1 cellular context compared by ENCODE assay signal in the genomic region with DNA sequence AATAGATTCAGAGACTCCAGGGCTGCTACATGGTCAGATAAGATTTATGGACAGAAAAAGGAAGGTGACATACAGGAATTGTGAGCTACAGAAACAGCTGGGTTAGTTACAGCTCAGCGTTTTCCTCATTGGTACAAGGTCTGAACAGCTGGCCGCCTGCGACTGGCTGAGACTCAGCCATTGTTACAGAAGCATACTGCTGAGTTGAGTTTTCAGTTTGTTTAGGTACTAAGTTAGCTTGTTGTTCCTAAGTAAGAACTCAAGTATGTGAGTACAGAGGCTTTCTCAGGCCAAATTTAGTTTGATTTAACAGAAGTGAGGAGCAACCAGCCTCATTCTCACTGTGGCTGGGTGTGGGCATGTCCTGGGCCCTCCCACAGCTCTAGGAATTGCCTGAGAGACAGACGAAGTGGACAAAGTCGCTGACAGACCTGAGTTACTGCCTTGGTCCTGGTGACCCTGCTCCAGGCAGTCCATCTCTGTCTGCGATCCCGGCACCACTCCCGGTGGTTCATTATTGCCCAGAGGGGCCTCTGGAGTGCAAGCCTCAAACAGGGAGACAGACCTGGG.
TF ChIP-seq lines count a peak whose summit lies in the region.

No MANE protein-coding gene starts in this region.

TF ChIP-seq in SK-N-SH treated with all-trans-retinoic acid at 6 μM for 48 hours, 23 proteins besides CTCF, POLR2A, EP300 and RAD21 (continued from another document):
- TF ChIP-seq, protein P1, sequence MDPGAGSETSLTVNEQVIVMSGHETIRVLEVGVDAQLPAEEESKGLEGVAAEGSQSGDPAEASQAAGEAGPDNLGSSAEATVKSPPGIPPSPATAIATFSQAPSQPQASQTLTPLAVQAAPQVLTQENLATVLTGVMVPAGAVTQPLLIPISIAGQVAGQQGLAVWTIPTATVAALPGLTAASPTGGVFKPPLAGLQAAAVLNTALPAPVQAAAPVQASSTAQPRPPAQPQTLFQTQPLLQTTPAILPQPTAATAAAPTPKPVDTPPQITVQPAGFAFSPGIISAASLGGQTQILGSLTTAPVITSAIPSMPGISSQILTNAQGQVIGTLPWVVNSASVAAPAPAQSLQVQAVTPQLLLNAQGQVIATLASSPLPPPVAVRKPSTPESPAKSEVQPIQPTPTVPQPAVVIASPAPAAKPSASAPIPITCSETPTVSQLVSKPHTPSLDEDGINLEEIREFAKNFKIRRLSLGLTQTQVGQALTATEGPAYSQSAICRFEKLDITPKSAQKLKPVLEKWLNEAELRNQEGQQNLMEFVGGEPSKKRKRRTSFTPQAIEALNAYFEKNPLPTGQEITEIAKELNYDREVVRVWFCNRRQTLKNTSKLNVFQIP (CRISPR knock-in tag; IDR thresholded peaks at IDR 0.05; ENCODE audit: borderline replicate concordance, low read depth) = no peak
